ENCODE assay signal across 7 cellular contexts in genomic region chr9:133031496-133031911, GRCh38. TPM values are rescaled to one million over a fixed set of nuclear protein-coding genes. Genes with fewer than 3 reads are reported as not detected.
DNase-seq lines count a peak whose midpoint lies in the region; ATAC-seq, FAIRE-seq and TF ChIP-seq lines count a peak whose summit lies in the region.

No MANE protein-coding gene starts in this region.

- 56 to 61% (median 59%) methylated on average over 10 of the region's 10 CpGs for WGBS in small intestine, 3 donors

- peak overlapping the region; percentile 61 for H3K4me2 ChIP-seq in SU-DHL-6 (ENCODE audit: low read depth, low read length, poor library complexity, severe bottlenecking)

- TF ChIP-seq CTCF in SU-DHL-6 (IDR thresholded peaks at IDR 0.05; ENCODE audit: insufficient read depth, low read length, poor library complexity, severe bottlenecking), result no peak

- H3K9me3 ChIP-seq in HAP-1, result no peaks in the 10 kb centered on the region; the same call in 1 of the 2 replicates
- no peaks in the 10 kb centered on the region for H3K9me3 ChIP-seq in SU-DHL-6 (ENCODE audit: insufficient read depth, low read length)
- H3K9me3 ChIP-seq in small intestine (ENCODE audit: control insufficient read depth, low read depth), result no peaks in the 10 kb centered on the region

- H2AFZ ChIP-seq in SU-DHL-6 (ENCODE audit: low read depth, low read length, severe bottlenecking), result peak overlapping the region; percentile 96

- H4K20me1 ChIP-seq in SU-DHL-6 (ENCODE audit: low read depth, low read length), result 0 out of 2 replicates have a peak, but pooled peaks cover 3% of the 10 kb centered on the region

- peak overlapping the region; percentile 98 for H3K9ac ChIP-seq in SU-DHL-6 (ENCODE audit: low read length)

- H3F3A ChIP-seq in SU-DHL-6 (ENCODE audit: insufficient read depth), result no peaks in the 10 kb centered on the region

- H3K27me3 ChIP-seq in HAP-1 (ENCODE audit: low read depth) (no peaks in the 10 kb centered on the region), SU-DHL-6 (ENCODE audit: low read length) (no peaks in the 10 kb centered on the region), small intestine (ENCODE audit: control insufficient read depth in 2 of 2, insufficient read depth in 2 of 2, low read length in 2 of 2) (no peaks in the 10 kb centered on the region)

- H3K27ac ChIP-seq in SU-DHL-6 (ENCODE audit: low read depth, low read length), result no peak overlapping the region; the same call in 1 of the 2 replicates
- H3K27ac ChIP-seq in small intestine (ENCODE audit: low read depth in 1 of 2, low read length in 1 of 2), result no peak overlapping the region

- FAIRE-seq in small intestine (lab: Jason Lieb, UNC), result no peak

- in situ Hi-C loops in HAP-1 (cut with MboI; ENCODE audit: low sequenced_read_pairs), result loop anchor here (25.0 kb wide), 1 partner anchor 456 kb away; the partner anchor contains the start of gene SLC2A6

- ATAC-seq in GM18502 (IDR thresholded peaks at IDR 0.05; ENCODE audit: poor library complexity, unreplicated experiment) (no peak), HG03354 (IDR thresholded peaks at IDR 0.05; ENCODE audit: poor library complexity, severe bottlenecking, unreplicated experiment) (no peak)

- no peaks in the 10 kb centered on the region for H3K9me2 ChIP-seq in SU-DHL-6 (replicated peaks; ENCODE audit: insufficient read depth, low read length)

- DNase-seq in HAP-1 (ENCODE audit: low spot score in 2 of 2) (no peak), glomerular visceral epithelial cell (ENCODE audit: extremely low spot score) (peak; percentile 24), small intestine (no peak), hepatic stellate cell (ENCODE audit: low spot score) (no peak)

- H3K79me2 ChIP-seq in SU-DHL-6 (ENCODE audit: insufficient read depth, low read length), result peaks cover 58% of the 10 kb centered on the region

- peaks cover 4% of the 10 kb centered on the region for H3K4me1 ChIP-seq in HAP-1
- peaks cover 0 to 7% of the 10 kb centered on the region in 2 donors for H3K4me1 ChIP-seq in small intestine (ENCODE audit: control insufficient read depth in 2 of 2, insufficient read depth in 1 of 2, low read depth in 1 of 2, low read length in 1 of 2)

- H3K4me3 ChIP-seq in HAP-1 (peak overlapping the region; percentile 97), SU-DHL-6 (ENCODE audit: insufficient read depth, low read length, poor library complexity, severe bottlenecking) (peak overlapping the region; percentile 92), small intestine (ENCODE audit: low read depth in 1 of 2, low read length in 2 of 2) (peak overlapping the region; percentile 85 to 89)

- H3K36me3 ChIP-seq in HAP-1 (replicated peaks) (peaks cover 28% of the 10 kb centered on the region), SU-DHL-6 (ENCODE audit: low read length) (0 out of 2 replicates have a peak, but pooled peaks cover 2% of the 10 kb centered on the region), small intestine (ENCODE audit: control insufficient read depth in 2 of 2, insufficient read depth in 2 of 2, low read length in 2 of 2) (peaks cover 0 to 2% of the 10 kb centered on the region in 2 donors)

RNA-seq across cellular contexts. Expression of gene GTF3C5, which starts 0.7 kb away (rescaled TPM):
- 10 to 100 TPM; 37.3 to 54.6 (median 47.3) TPM for polyA plus RNA-seq in small intestine

RNA-seq across cellular contexts. Expression of gene CEL, which starts 30.3 kb away (rescaled TPM):
- 1 to 10 TPM; 2.8 to 7.4 (median 3.2) TPM for polyA plus RNA-seq in small intestine

RNA-seq across cellular contexts. Expression of gene GFI1B, which starts 53.0 kb away (rescaled TPM):
- 1 to 10 TPM in 1 of 3 donors, under 1 TPM in 2; 0.76 to 1.4 (median 0.89) TPM for polyA plus RNA-seq in small intestine
